Comparison of ENCODE assay signal across 19 cellular contexts in the genomic region with DNA sequence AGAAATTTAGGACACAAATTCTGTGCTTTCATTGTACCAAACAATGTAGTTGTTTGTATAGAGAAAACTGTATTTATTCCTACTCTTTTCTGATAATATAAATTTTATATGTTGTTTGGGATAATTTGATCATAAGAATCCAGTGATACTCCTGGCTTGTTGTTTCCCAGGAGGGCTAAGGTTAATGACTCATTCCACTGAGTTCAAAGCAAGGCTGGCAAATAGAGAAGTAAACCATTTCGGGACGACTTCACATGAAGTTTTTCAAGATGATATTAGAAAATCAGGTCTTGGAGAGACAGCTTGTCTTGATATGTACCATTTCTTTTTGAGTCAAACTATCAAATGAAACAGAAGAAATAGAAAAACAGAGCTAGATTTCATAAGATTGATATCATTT.
"Had no signal": no experiment of that assay in that cellular context is flagged by ENCODE, and none has a peak within 500 bp of the region (broad histone marks: within the 10 kb centered on the region; RNA-seq: fewer than 3 reads in every experiment).

No MANE protein-coding gene starts in this region.

- H3K4me3 ChIP-seq: cardiac muscle cell, left ventricle myocardium inferior, ovary, psoas muscle, right lobe of liver, smooth muscle cell, upper lobe of left lung had no signal

- H3K27me3 ChIP-seq: cardiac muscle cell, ovary, right lobe of liver, upper lobe of left lung had no signal

- H3K9me3 ChIP-seq: ovary, psoas muscle, right lobe of liver, upper lobe of left lung had no signal

- DNase-seq: activated CD4-positive, alpha-beta T cell treated with anti-CD3 and anti-CD28 coated beads for 1 hour; activated CD4-positive, alpha-beta T cell treated with anti-CD3 and anti-CD28 coated beads, Interleukin-2, amount 50 U/mL, for 4 hours; amniotic stem cell; hypothalamus; kidney; left ventricle myocardium inferior; naive B cell; ovary; psoas muscle; right lobe of liver; stimulated activated CD4-positive, alpha-beta T cell treated with anti-CD3 and anti-CD28 coated beads, Interleukin-4, amount 100 ng/mL, for 1 hour; stimulated activated naive CD8-positive, alpha-beta T cell treated with anti-CD3 and anti-CD28 coated beads, Interleukin-15, amount 100 ng/mL, for 72 hours; T-helper 2 cell; upper lobe of left lung had no signal

- H3K4me1 ChIP-seq: left ventricle myocardium inferior, psoas muscle, right lobe of liver had no signal

- H3K27ac ChIP-seq: cardiac muscle cell, epithelial cell of prostate, left ventricle myocardium inferior, ovary, psoas muscle, right lobe of liver, WERI-Rb-1 had no signal

- ATAC-seq: psoas muscle; stimulated activated naive CD8-positive, alpha-beta T cell treated with anti-CD3 and anti-CD28 coated beads, Interleukin-15, amount 100 ng/mL, for 72 hours had no signal

- H3K36me3 ChIP-seq: cardiac muscle cell, left ventricle myocardium inferior, ovary, right lobe of liver, upper lobe of left lung, WERI-Rb-1 had no signal

- H3K4me2 ChIP-seq: smooth muscle cell had no signal

- FAIRE-seq: frontal cortex, kidney had no signal
